In genomic region chr15:36284911-36285310, GRCh38 we compare ENCODE assay signal across 23 cellular contexts.
"Had no signal": no experiment of that assay in that cellular context is flagged by ENCODE, and none has a peak within 500 bp of the region (broad histone marks: within the 10 kb centered on the region; RNA-seq: fewer than 3 reads in every experiment).

No MANE protein-coding gene starts in this region.

- H3K36me3 ChIP-seq: gastrocnemius medialis, lower lobe of right lung, ovary, suprapubic skin, transverse colon, upper lobe of right lung, uterus had no signal

- H3K4me1 ChIP-seq: gastrocnemius medialis, lower lobe of right lung, psoas muscle, suprapubic skin, transverse colon, upper lobe of right lung, uterus had no signal

- H3K4me3 ChIP-seq: dorsolateral prefrontal cortex, gastrocnemius medialis, lower lobe of right lung, ovary, psoas muscle, suprapubic skin, transverse colon, upper lobe of right lung, uterus had no signal

- H3K9me3 ChIP-seq: gastrocnemius medialis, lower lobe of right lung, ovary, psoas muscle, suprapubic skin, transverse colon, upper lobe of right lung, uterus had no signal

- H3K27ac ChIP-seq: dorsolateral prefrontal cortex, gastrocnemius medialis, lower lobe of right lung, ovary, psoas muscle, suprapubic skin, transverse colon, upper lobe of right lung, uterus had no signal

- DNase-seq: dorsolateral prefrontal cortex; effector CD4-positive, alpha-beta T cell; foreskin fibroblast; gastrocnemius medialis; head of caudate nucleus; left ventricle myocardium superior; lower lobe of right lung; natural killer cell; occipital lobe; ovary; posterior cingulate gyrus; psoas muscle; right cardiac atrium; small intestine; stimulated activated CD4-positive, alpha-beta T cell treated with anti-CD3 and anti-CD28 coated beads, Interleukin-1b, Interleukin-23, amount 100 ng/mL, for 48 hours; stimulated activated CD4-positive, alpha-beta T cell treated with anti-CD3 and anti-CD28 coated beads, Interleukin-4, amount 100 ng/mL, for 1 hour; stimulated activated CD8-positive, alpha-beta memory T cell treated with anti-CD3 and anti-CD28 coated beads, Interleukin-4, amount 100 ng/mL, for 48 hours; stimulated activated naive CD4-positive, alpha-beta T cell; stimulated activated naive CD8-positive, alpha-beta T cell treated with anti-CD3 and anti-CD28 coated beads, Interleukin-15, amount 100 ng/mL, for 72 hours; transverse colon; upper lobe of right lung; uterus had no signal

- H3K27me3 ChIP-seq: gastrocnemius medialis, ovary, suprapubic skin, transverse colon, upper lobe of right lung, uterus had no signal
